In genomic region chr1:180728472-180729106, GRCh38 we compare ENCODE assay signal across 17 cellular contexts.
A peak's percentile ranks its signal among the peaks of the same experiment; 100 is the strongest.
DNase-seq lines count a peak whose midpoint lies in the region; ATAC-seq, FAIRE-seq and TF ChIP-seq lines count a peak whose summit lies in the region.
"Had no signal": no experiment of that assay in that cellular context is flagged by ENCODE, and none has a peak within 500 bp of the region (broad histone marks: within the 10 kb centered on the region; RNA-seq: fewer than 3 reads in every experiment).

No MANE protein-coding gene starts in this region.

- 95% methylated on average over 4 of the region's 4 CpGs for WGBS in hepatocyte (ENCODE audit: low lambda C conversion rate, missing lambda C conversion rate)

- CTCF ChIA-PET in Caco-2 (lab: Charles Lee), result no interaction called here

- no peaks in the 10 kb centered on the region for H3K9me2 ChIP-seq in hepatocyte (replicated peaks; ENCODE audit: insufficient read depth)

- H3K27ac ChIP-seq in RWPE2 (ENCODE audit: poor library complexity, severe bottlenecking) (no peak overlapping the region), hepatocyte (peak overlapping the region; percentile 29)
- H3K27ac ChIP-seq: BLaER1 had no signal

- peaks cover 7% of the 10 kb centered on the region for H3K4me1 Mint-ChIP-seq in Caco-2 (ENCODE audit: low read depth, unreplicated experiment)

- H3K27me3 ChIP-seq in Caco-2 (replicated peaks; ENCODE audit: control insufficient read depth, insufficient read depth, low read length), result no peaks in the 10 kb centered on the region
- H3K27me3 ChIP-seq in RWPE2 (ENCODE audit: insufficient read depth, poor library complexity, severe bottlenecking), result no peaks in the 10 kb centered on the region
- no peaks in the 10 kb centered on the region for H3K27me3 ChIP-seq in bronchial epithelial cell (ENCODE audit: control insufficient read depth, insufficient read depth, low read length)
- no peaks in the 10 kb centered on the region for H3K27me3 ChIP-seq in hepatocyte
- H3K27me3 ChIP-seq: BLaER1 had no signal

- intact Hi-C loops in Caco-2 (cut with micrococcal nuclease; ENCODE audit: unreplicated experiment), result loop anchor here (1.0 kb wide), 1 partner anchor 88 kb away; no protein-coding TSS in a partner anchor

- no peak for FAIRE-seq in bronchial epithelial cell (lab: Jason Lieb, UNC)
- FAIRE-seq: G401.6, GM12892 had no signal

- DNase-seq in Caco-2 (no peak), RWPE2 (ENCODE audit: low spot score) (no peak), bronchial epithelial cell (ENCODE audit: low read depth) (peak; percentile 69), hepatocyte (ENCODE audit: low spot score) (no peak), HPDE6-E6E7 (ENCODE audit: extremely low spot score) (no peak)
- DNase-seq: 8988T; AML-193; CD8-positive, alpha-beta memory T cell; DMS79; HCEC 1CT; KG1 had no signal

- BruUV-seq in Caco-2 (replicated peaks; lab: Mats Ljungman, UMichigan), result no TSS peak

- POLR2A ChIA-PET in Caco-2 (lab: Charles Lee), result no interaction called here

- no peaks in the 10 kb centered on the region for H3K27me3 Mint-ChIP-seq in Caco-2 (ENCODE audit: insufficient read depth, unreplicated experiment)
- H3K27me3 Mint-ChIP-seq: CD8-positive, alpha-beta memory T cell; IgD-negative memory B cell had no signal

- peaks cover 27% of the 10 kb centered on the region for H3K79me2 ChIP-seq in hepatocyte

- H2AFZ ChIP-seq in hepatocyte, result no peak overlapping the region

- H3K4me3 Mint-ChIP-seq in Caco-2 (ENCODE audit: unreplicated experiment), result no peak overlapping the region
- H3K4me3 Mint-ChIP-seq: CD8-positive, alpha-beta memory T cell; IgD-negative memory B cell had no signal

- H3K36me3 Mint-ChIP-seq in Caco-2 (ENCODE audit: insufficient read depth, unreplicated experiment), result peaks cover 35% of the 10 kb centered on the region

- H3K4me3 ChIP-seq in Caco-2 (ENCODE audit: low read depth, low read length) (no peak overlapping the region), RWPE2 (ENCODE audit: severe bottlenecking) (no peak overlapping the region), bronchial epithelial cell (ENCODE audit: low read depth, low read length) (no peak overlapping the region), hepatocyte (no peak overlapping the region)
- H3K4me3 ChIP-seq: BLaER1 had no signal

- no peaks in the 10 kb centered on the region for H4K20me1 ChIP-seq in hepatocyte (ENCODE audit: insufficient read depth, poor library complexity, severe bottlenecking)
- H4K20me1 ChIP-seq: BLaER1 had no signal

- no peak overlapping the region for H3K4me2 ChIP-seq in hepatocyte
- H3K4me2 ChIP-seq: BLaER1 had no signal

- H3K9me3 ChIP-seq in Caco-2 (peaks cover 18% of the 10 kb centered on the region), RWPE2 (ENCODE audit: severe bottlenecking) (no peaks in the 10 kb centered on the region), hepatocyte (ENCODE audit: low read depth) (peaks cover 6% of the 10 kb centered on the region)

- ATAC-seq in RWPE2 (ENCODE audit: low read depth) (0 out of 3 replicates have a peak, but pooled peaks have one; percentile 35), HG03457 (IDR thresholded peaks at IDR 0.05; ENCODE audit: unreplicated experiment) (no peak), HG03378 (IDR thresholded peaks at IDR 0.05; ENCODE audit: unreplicated experiment) (no peak)

- H3K36me3 ChIP-seq in Caco-2 (ENCODE audit: control insufficient read depth, insufficient read depth, low read length) (no peaks in the 10 kb centered on the region), RWPE2 (ENCODE audit: low read depth) (no peaks in the 10 kb centered on the region), bronchial epithelial cell (ENCODE audit: control insufficient read depth, insufficient read depth, low read length) (no peaks in the 10 kb centered on the region), hepatocyte (replicated peaks; ENCODE audit: insufficient read depth, low read depth) (no peaks in the 10 kb centered on the region)

- peaks cover 48% of the 10 kb centered on the region for H3K9me3 Mint-ChIP-seq in Caco-2 (ENCODE audit: unreplicated experiment)

- peak overlapping the region; percentile 90 for H3K27ac Mint-ChIP-seq in Caco-2 (ENCODE audit: unreplicated experiment)
- H3K27ac Mint-ChIP-seq: CD8-positive, alpha-beta memory T cell; IgD-negative memory B cell had no signal

- peaks cover 17% of the 10 kb centered on the region for H3K4me1 ChIP-seq in Caco-2
- peaks cover 6% of the 10 kb centered on the region for H3K4me1 ChIP-seq in RWPE2 (ENCODE audit: insufficient read depth, poor library complexity, severe bottlenecking)
- H3K4me1 ChIP-seq in hepatocyte (ENCODE audit: insufficient read depth), result no peaks in the 10 kb centered on the region
- H3K4me1 ChIP-seq: BLaER1 had no signal

- TF ChIP-seq CTCF in Caco-2 (IDR thresholded peaks at IDR 0.05; ENCODE audit: insufficient read depth in 1 of 2, low read depth in 1 of 2, low read length in 1 of 2, severe bottlenecking in 1 of 2, unreplicated experiment in 1 of 2) (no peak), RWPE2 (IDR thresholded peaks at IDR 0.05; ENCODE audit: poor library complexity, severe bottlenecking) (no peak), bronchial epithelial cell (IDR thresholded peaks at IDR 0.05; ENCODE audit: insufficient read depth, low read length, severe bottlenecking) (no peak), hepatocyte (IDR thresholded peaks at IDR 0.05; ENCODE audit: poor library complexity) (no peak)
